In the genomic region with DNA sequence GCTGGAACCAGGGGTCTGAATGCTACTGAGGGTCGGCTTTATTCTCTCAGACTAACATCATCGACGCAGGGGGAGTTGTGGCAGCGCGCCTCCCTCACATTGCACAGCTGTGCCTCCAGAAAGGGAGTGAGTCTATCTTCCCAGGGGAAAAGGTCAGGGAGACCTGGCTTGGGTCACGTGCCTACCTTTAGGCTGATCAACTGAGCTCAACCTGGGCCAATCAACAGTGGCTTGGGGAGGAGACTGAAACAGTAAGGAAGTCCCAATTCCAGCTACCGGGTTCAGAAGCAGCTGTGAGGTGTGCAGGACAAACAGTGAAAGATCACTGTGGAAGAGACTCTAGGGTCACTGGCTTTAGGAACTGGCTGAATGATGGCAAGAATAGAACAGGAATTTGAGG, we compare ENCODE assay signal across 1 cellular context.
TF ChIP-seq lines count a peak whose summit lies in the region.

No MANE protein-coding gene starts in this region.

TF ChIP-seq in HepG2, 621 proteins besides CTCF, POLR2A, EP300 and RAD21 (continued from another document and continues in another):
- TF ChIP-seq, protein P1, sequence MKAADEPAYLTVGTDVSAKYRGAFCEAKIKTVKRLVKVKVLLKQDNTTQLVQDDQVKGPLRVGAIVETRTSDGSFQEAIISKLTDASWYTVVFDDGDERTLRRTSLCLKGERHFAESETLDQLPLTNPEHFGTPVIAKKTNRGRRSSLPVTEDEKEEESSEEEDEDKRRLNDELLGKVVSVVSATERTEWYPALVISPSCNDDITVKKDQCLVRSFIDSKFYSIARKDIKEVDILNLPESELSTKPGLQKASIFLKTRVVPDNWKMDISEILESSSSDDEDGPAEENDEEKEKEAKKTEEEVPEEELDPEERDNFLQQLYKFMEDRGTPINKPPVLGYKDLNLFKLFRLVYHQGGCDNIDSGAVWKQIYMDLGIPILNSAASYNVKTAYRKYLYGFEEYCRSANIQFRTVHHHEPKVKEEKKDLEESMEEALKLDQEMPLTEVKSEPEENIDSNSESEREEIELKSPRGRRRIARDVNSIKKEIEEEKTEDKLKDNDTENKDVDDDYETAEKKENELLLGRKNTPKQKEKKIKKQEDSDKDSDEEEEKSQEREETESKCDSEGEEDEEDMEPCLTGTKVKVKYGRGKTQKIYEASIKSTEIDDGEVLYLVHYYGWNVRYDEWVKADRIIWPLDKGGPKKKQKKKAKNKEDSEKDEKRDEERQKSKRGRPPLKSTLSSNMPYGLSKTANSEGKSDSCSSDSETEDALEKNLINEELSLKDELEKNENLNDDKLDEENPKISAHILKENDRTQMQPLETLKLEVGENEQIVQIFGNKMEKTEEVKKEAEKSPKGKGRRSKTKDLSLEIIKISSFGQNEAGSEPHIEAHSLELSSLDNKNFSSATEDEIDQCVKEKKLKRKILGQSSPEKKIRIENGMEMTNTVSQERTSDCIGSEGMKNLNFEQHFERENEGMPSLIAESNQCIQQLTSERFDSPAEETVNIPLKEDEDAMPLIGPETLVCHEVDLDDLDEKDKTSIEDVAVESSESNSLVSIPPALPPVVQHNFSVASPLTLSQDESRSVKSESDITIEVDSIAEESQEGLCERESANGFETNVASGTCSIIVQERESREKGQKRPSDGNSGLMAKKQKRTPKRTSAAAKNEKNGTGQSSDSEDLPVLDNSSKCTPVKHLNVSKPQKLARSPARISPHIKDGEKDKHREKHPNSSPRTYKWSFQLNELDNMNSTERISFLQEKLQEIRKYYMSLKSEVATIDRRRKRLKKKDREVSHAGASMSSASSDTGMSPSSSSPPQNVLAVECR (CRISPR knock-in tag; IDR thresholded peaks at IDR 0.05; ENCODE audit: borderline replicate concordance) = peak; percentile 72; the same call in 1 of the 2 replicates
- TF ChIP-seq ZNF292 (CRISPR knock-in tag; IDR thresholded peaks at IDR 0.05; ENCODE audit: borderline replicate concordance, low read depth) (peak; percentile 57; the same call in 1 of the 2 replicates), PHF21A (CRISPR knock-in tag; IDR thresholded peaks at IDR 0.05) (peak; percentile 66), PATZ1 (CRISPR knock-in tag; IDR thresholded peaks at IDR 0.05) (no peak; the same call in 1 of the 2 replicates), ARID5B (CRISPR knock-in tag; IDR thresholded peaks at IDR 0.05) (peak; percentile 47), ZNF790 (CRISPR knock-in tag; IDR thresholded peaks at IDR 0.05; ENCODE audit: borderline replicate concordance) (no peak), HOXA3 (CRISPR knock-in tag; IDR thresholded peaks at IDR 0.05) (peak; percentile 64), HNF4G (IDR thresholded peaks at IDR 0.05; ENCODE audit: borderline replicate concordance, low read depth, low read length) (peak; percentile 4; the same call in 1 of the 2 replicates), HNF4G (CRISPR knock-in tag; IDR thresholded peaks at IDR 0.05; ENCODE audit: borderline replicate concordance, low read depth) (no peak), U2AF2 (IDR thresholded peaks at IDR 0.05; ENCODE audit: low read depth, low read length) (no peak), SRSF1 (optimal IDR thresholded peaks at IDR 0.05; ENCODE audit: low read depth, low read length) (no peak), DMTF1 (CRISPR knock-in tag; IDR thresholded peaks at IDR 0.05) (no peak), PHF8 (CRISPR knock-in tag; IDR thresholded peaks at IDR 0.05) (peak; percentile 41; the same call in 1 of the 2 replicates), ZBED4 (CRISPR knock-in tag; IDR thresholded peaks at IDR 0.05; ENCODE audit: borderline replicate concordance) (0 out of 2 replicates have a peak, but pooled peaks have one; percentile 45), SIN3A (IDR thresholded peaks at IDR 0.05; ENCODE audit: borderline replicate concordance, low read depth, low read length) (0 out of 2 replicates have a peak, but pooled peaks have one; percentile 43), RBFOX2 (IDR thresholded peaks at IDR 0.05; ENCODE audit: low read depth, low read length) (peak; percentile 23; the same call in 1 of the 2 replicates), NFKB2 (CRISPR knock-in tag; IDR thresholded peaks at IDR 0.05; ENCODE audit: borderline replicate concordance) (peak; percentile 57; the same call in 1 of the 2 replicates), ZNF792 (CRISPR knock-in tag; IDR thresholded peaks at IDR 0.05) (0 out of 2 replicates have a peak, but pooled peaks have one; percentile 40), ZNF770 (CRISPR knock-in tag; IDR thresholded peaks at IDR 0.05) (peak; percentile 73; the same call in 1 of the 2 replicates), CENPT (CRISPR knock-in tag; IDR thresholded peaks at IDR 0.05; ENCODE audit: low read depth) (no peak), RAD51 (IDR thresholded peaks at IDR 0.05; ENCODE audit: borderline replicate concordance) (peak; percentile 79), SATB2 (CRISPR knock-in tag; IDR thresholded peaks at IDR 0.05) (no peak), ASH2L (IDR thresholded peaks at IDR 0.05; ENCODE audit: insufficient read length, low read depth, low read length) (peak; percentile 34), PRDM10 (CRISPR knock-in tag; IDR thresholded peaks at IDR 0.05; ENCODE audit: low read depth) (no peak), DRAP1 (CRISPR knock-in tag; IDR thresholded peaks at IDR 0.05) (peak; percentile 81), MIXL1 (CRISPR knock-in tag; IDR thresholded peaks at IDR 0.05) (no peak), ZNF564 (CRISPR knock-in tag; IDR thresholded peaks at IDR 0.05) (no peak), POLR2AphosphoS5 (IDR thresholded peaks at IDR 0.05; ENCODE audit: low read depth, low read length) (peak; percentile 83)
